In the genomic region with DNA sequence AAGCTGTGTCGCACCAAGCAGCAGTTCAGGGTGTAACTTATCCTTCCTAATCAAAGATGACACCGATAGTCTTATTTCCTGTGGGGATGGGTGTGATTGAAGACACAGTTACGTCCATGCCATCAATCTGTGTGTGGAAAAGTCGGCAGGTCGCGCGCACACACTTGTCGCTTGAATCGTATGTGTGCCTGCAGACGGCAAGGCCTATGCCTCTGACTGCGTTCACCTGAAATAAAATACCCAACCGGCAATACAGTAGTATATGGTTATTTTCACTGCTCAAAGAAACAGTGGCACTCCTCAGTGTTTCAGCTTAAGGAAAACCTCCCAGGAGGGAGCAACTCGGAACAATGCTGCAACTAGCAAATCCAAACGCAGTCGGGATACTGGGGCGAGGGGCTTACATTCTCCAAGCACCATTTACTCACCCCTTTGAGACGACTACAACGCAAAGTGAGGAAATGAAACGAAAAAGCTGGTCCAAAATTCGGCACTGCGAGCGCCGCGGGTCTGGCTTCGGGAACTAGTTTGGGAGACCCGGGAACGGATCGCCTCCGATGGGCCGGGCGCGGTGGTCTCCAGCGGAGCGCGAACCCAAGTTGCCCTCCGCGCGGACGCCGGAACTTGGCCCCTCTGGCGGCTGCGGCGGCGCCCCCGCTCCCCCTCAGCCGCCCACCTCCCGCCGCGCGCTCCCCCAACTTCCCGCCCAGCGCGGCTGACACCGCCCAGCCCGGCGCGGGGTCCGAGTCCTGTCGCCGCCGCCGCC, we compare ENCODE assay signal across 8 cellular contexts.
DNase-seq lines count a peak whose midpoint lies in the region; ATAC-seq and TF ChIP-seq lines count a peak whose summit lies in the region.

No MANE protein-coding gene starts in this region.

- H3K36me3 ChIP-seq in brain microvascular endothelial cell (replicated peaks): no peaks in the 10 kb centered on the region

- peak overlapping the region; percentile 90 for H3K27ac Mint-ChIP-seq in T-helper 1 cell treated with Interleukin-12 subunit alpha and Interleukin-12 subunit beta and Interleukin-4 antibody, amounts not matched to agents 30 μg/mL and 1 μg/mL, for 36 hours

- in situ Hi-C loops in brain microvascular endothelial cell (cut with HindIII; ENCODE audit: low pct_ligation_motif_present, low sequenced_read_pairs): no loop called here

- H3K36me3 Mint-ChIP-seq in T-helper 1 cell treated with Interleukin-12 subunit alpha and Interleukin-12 subunit beta and Interleukin-4 antibody, amounts not matched to agents 30 μg/mL and 1 μg/mL, for 36 hours (ENCODE audit: low read depth): peaks cover 9% of the 10 kb centered on the region

- peak; percentile 33 for ATAC-seq in GM19397 (IDR thresholded peaks at IDR 0.05; ENCODE audit: unreplicated experiment)
- ATAC-seq in HG03460 (IDR thresholded peaks at IDR 0.05; ENCODE audit: unreplicated experiment): peak; percentile 29

- TF ChIP-seq CTCF in brain microvascular endothelial cell (IDR thresholded peaks at IDR 0.05; ENCODE audit: low read depth, low read length, missing control alignments) (no peak), GM20000 (IDR thresholded peaks at IDR 0.05; ENCODE audit: extremely low read depth, missing control alignments) (no peak)

- DNase-seq in CD1c-positive myeloid dendritic cell (ENCODE audit: extremely low spot score) (peak; percentile 38), brain microvascular endothelial cell (peak; percentile 22), iris pigment epithelial cell (ENCODE audit: low read depth) (peak; percentile 45), GM20000 (ENCODE audit: low spot score) (no peak)
- peak; percentile 15 for DNase-seq in stimulated activated CD4-positive, alpha-beta T cell treated with anti-CD3 and anti-CD28 coated beads, Interleukin-12 subunit alpha, Interleukin-12 subunit beta, amount 100 ng/mL, for 4 hours

- H3K27me3 ChIP-seq in brain microvascular endothelial cell (replicated peaks): no peaks in the 10 kb centered on the region

- peak overlapping the region; percentile 96 for H3K4me3 Mint-ChIP-seq in T-helper 1 cell treated with Interleukin-12 subunit alpha and Interleukin-12 subunit beta and Interleukin-4 antibody, amounts not matched to agents 30 μg/mL and 1 μg/mL, for 36 hours

- H3K4me1 Mint-ChIP-seq in T-helper 1 cell treated with Interleukin-12 subunit alpha and Interleukin-12 subunit beta and Interleukin-4 antibody, amounts not matched to agents 30 μg/mL and 1 μg/mL, for 36 hours (ENCODE audit: low read depth): peaks cover 28% of the 10 kb centered on the region

- peaks cover 62% of the 10 kb centered on the region for H3K27me3 Mint-ChIP-seq in T-helper 1 cell treated with Interleukin-12 subunit alpha and Interleukin-12 subunit beta and Interleukin-4 antibody, amounts not matched to agents 30 μg/mL and 1 μg/mL, for 36 hours (ENCODE audit: low read depth)

- H3K4me3 ChIP-seq in brain microvascular endothelial cell (ENCODE audit: low read depth, low read length): peak overlapping the region; percentile 79

- H3K9me3 Mint-ChIP-seq in T-helper 1 cell treated with Interleukin-12 subunit alpha and Interleukin-12 subunit beta and Interleukin-4 antibody, amounts not matched to agents 30 μg/mL and 1 μg/mL, for 36 hours: no peaks in the 10 kb centered on the region

- peak overlapping the region; percentile 64 for H3K27ac ChIP-seq in brain microvascular endothelial cell
